In the genomic region with DNA sequence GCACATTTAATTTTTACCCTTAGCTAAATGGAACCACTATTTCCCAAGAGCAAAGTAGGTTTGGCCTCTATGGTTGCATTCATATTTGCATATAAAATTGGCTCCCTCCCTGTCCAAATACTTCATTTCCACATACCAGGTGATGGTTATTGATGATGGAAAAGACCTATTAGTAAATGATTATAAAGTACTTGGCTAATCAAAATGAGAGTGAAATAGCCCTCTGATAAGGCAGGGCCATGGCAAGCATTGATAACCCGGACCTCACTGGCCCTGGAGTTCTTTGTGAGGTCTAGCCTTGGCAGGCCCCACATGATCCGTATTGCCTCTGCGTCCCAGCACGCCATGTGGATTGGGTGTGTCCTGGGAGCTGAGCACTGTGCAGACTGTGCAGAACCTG, we compare ENCODE assay signal across 28 cellular contexts.
"Had no signal": no experiment of that assay in that cellular context is flagged by ENCODE, and none has a peak within 500 bp of the region (broad histone marks: within the 10 kb centered on the region; RNA-seq: fewer than 3 reads in every experiment).

No MANE protein-coding gene starts in this region.

- H3K9me3 ChIP-seq: neutrophil, pancreas, psoas muscle, spleen, thoracic aorta, thyroid gland, tibial nerve, upper lobe of left lung, vagina had no signal

- FAIRE-seq: pancreas, urothelium cell line had no signal

- H3K4me1 ChIP-seq: pancreas, psoas muscle, spleen, thyroid gland, tibial nerve, upper lobe of left lung, vagina had no signal

- H3K4me3 ChIP-seq: pancreas, psoas muscle, skin epidermis, smooth muscle cell, spleen, thoracic aorta, thyroid gland, tibial nerve, upper lobe of left lung, vagina had no signal

- DNase-seq: naive thymus-derived CD8-positive, alpha-beta T cell; nephron progenitor cell; nucleus accumbens; pancreas; psoas muscle; right cardiac atrium; spleen; stimulated activated CD4-positive, alpha-beta T cell treated with anti-CD3 and anti-CD28 coated beads, Interleukin-12 subunit alpha, Interleukin-12 subunit beta, amount 100 ng/mL, for 4 hours; stimulated activated CD4-positive, alpha-beta T cell treated with anti-CD3 and anti-CD28 coated beads, Interleukin-1b, Interleukin-23, amount 100 ng/mL, for 48 hours; stimulated activated CD4-positive, alpha-beta T cell treated with anti-CD3 and anti-CD28 coated beads, Interleukin-4, amount 100 ng/mL, for 1 hour; stimulated activated CD4-positive, alpha-beta T cell treated with anti-CD3 and anti-CD28 coated beads, Interleukin-4, amount 100 ng/mL, for 4 hours; stimulated activated CD8-positive, alpha-beta memory T cell treated with anti-CD3 and anti-CD28 coated beads, Interleukin-4, amount 100 ng/mL, for 48 hours; stimulated activated naive CD4-positive, alpha-beta T cell; stimulated activated naive CD8-positive, alpha-beta T cell treated with anti-CD3 and anti-CD28 coated beads, Interleukin-15, amount 100 ng/mL, for 72 hours; stimulated activated naive CD8-positive, alpha-beta T cell treated with anti-CD3 and anti-CD28 coated beads, Interleukin-15, Interleukin-2, amounts not matched to agents 100 U/mL and 50 U/mL, for 24 hours; thyroid gland; trophoblast cell; upper lobe of left lung had no signal

- ATAC-seq: naive thymus-derived CD8-positive, alpha-beta T cell; natural killer cell treated with Interleukin-12 subunit alpha and Interleukin-12 subunit beta and Interleukin-15 and Interleukin-18, amount 100 ng/mL, for 72 hours; psoas muscle; sciatic nerve; stimulated activated memory B cell treated with anti-CD40 and anti-IgM and Interleukin-4, amounts not matched to agents 10 μg/mL and 1 μg/mL and 100 μg/mL, for 72 hours; stimulated activated naive CD8-positive, alpha-beta T cell treated with anti-CD3 and anti-CD28 coated beads, Interleukin-15, amount 100 ng/mL, for 72 hours; stimulated activated naive CD8-positive, alpha-beta T cell treated with anti-CD3 and anti-CD28 coated beads, Interleukin-15, Interleukin-2, amounts not matched to agents 100 U/mL and 50 U/mL, for 24 hours had no signal

- H3K27ac ChIP-seq: neutrophil, pancreas, psoas muscle, skin epidermis, spleen, thoracic aorta, thyroid gland, tibial nerve, upper lobe of left lung, vagina had no signal

- H3K36me3 ChIP-seq: neutrophil, pancreas, spleen, thoracic aorta, thyroid gland, tibial nerve, upper lobe of left lung, vagina had no signal

- H3K27me3 ChIP-seq: neutrophil, pancreas, spleen, thyroid gland, tibial nerve, upper lobe of left lung, vagina had no signal

- H3K4me2 ChIP-seq: smooth muscle cell had no signal
